In genomic region chr21:9839011-9839661, GRCh38 we compare ENCODE assay signal across 1 cellular context.
TF ChIP-seq lines count a peak whose summit lies in the region.

No MANE protein-coding gene starts in this region.

TF ChIP-seq in K562, 482 proteins besides CTCF, POLR2A, EP300 and RAD21 (continued from another document and continues in another):
- no peak for TF ChIP-seq ZBTB49 (CRISPR knock-in tag; IDR thresholded peaks at IDR 0.05; ENCODE audit: borderline replicate concordance)
- peak; percentile 54 for TF ChIP-seq KDM5B (IDR thresholded peaks at IDR 0.05; ENCODE audit: insufficient replicate concordance, low read depth, low read length)
- TF ChIP-seq ZNF79 (CRISPR knock-in tag; IDR thresholded peaks at IDR 0.05; ENCODE audit: low read depth): no peak
- peak in 1 of 2 experiments; percentile 65; a peak in 2 of 4 replicates for TF ChIP-seq MAZ (CRISPR knock-in tag; conservative IDR thresholded peaks at IDR 0.05 in 1 of 2, IDR thresholded peaks at IDR 0.05 in 1 of 2)
- TF ChIP-seq GTF3C2 (IDR thresholded peaks at IDR 0.05; ENCODE audit: borderline replicate concordance, extremely low read depth, insufficient read length): no peak
- peak; percentile 37; the same call in 1 of the 2 replicates for TF ChIP-seq TOE1 (IDR thresholded peaks at IDR 0.05; ENCODE audit: borderline replicate concordance)
- no peak for TF ChIP-seq TOE1 (CRISPR knock-in tag; IDR thresholded peaks at IDR 0.05; ENCODE audit: borderline replicate concordance, low read depth)
- TF ChIP-seq NFXL1 (CRISPR knock-in tag; IDR thresholded peaks at IDR 0.05): no peak
- TF ChIP-seq FOXK1 (CRISPR knock-in tag; IDR thresholded peaks at IDR 0.05; ENCODE audit: borderline replicate concordance): no peak
- TF ChIP-seq CXXC5 (CRISPR knock-in tag; IDR thresholded peaks at IDR 0.05): peak; percentile 71
- no peak for TF ChIP-seq FOS (IDR thresholded peaks at IDR 0.05; ENCODE audit: extremely low read depth, insufficient read length)
- no peak for TF ChIP-seq NUFIP1 (IDR thresholded peaks at IDR 0.05; ENCODE audit: partially characterized antibody)
- TF ChIP-seq CUX1 (CRISPR knock-in tag; IDR thresholded peaks at IDR 0.05): no peak
- no peak for TF ChIP-seq KLF6 (CRISPR knock-in tag; IDR thresholded peaks at IDR 0.05; ENCODE audit: borderline replicate concordance)
- no peak for TF ChIP-seq PURB (CRISPR knock-in tag; IDR thresholded peaks at IDR 0.05; ENCODE audit: low read depth)
- TF ChIP-seq ZNF395 (CRISPR knock-in tag; IDR thresholded peaks at IDR 0.05): 0 out of 2 replicates have a peak, but pooled peaks have one; percentile 21
- TF ChIP-seq NCOA1 (IDR thresholded peaks at IDR 0.05; ENCODE audit: low read depth): no peak
- TF ChIP-seq HNRNPL (IDR thresholded peaks at IDR 0.05; ENCODE audit: low read depth, low read length): 0 out of 2 replicates have a peak, but pooled peaks have one; percentile 24
- TF ChIP-seq RFX5 (IDR thresholded peaks at IDR 0.05; ENCODE audit: low read depth, low read length): no peak
- TF ChIP-seq FOXO4 (CRISPR knock-in tag; IDR thresholded peaks at IDR 0.05): no peak
- TF ChIP-seq HOMEZ (CRISPR knock-in tag; IDR thresholded peaks at IDR 0.05): no peak
- TF ChIP-seq ZBTB1 (CRISPR knock-in tag; IDR thresholded peaks at IDR 0.05; ENCODE audit: borderline replicate concordance, low read depth): no peak
- TF ChIP-seq HMG20A (CRISPR knock-in tag; conservative IDR thresholded peaks at IDR 0.05): no peak
- no peak for TF ChIP-seq E2F8 (IDR thresholded peaks at IDR 0.05; ENCODE audit: low read depth, partially characterized antibody)
- TF ChIP-seq FOXP4 (CRISPR knock-in tag; IDR thresholded peaks at IDR 0.05; ENCODE audit: borderline replicate concordance): peak; percentile 27; the same call in 1 of the 2 replicates
- TF ChIP-seq NRF1 (conservative IDR thresholded peaks at IDR 0.05 in 1 of 2, IDR thresholded peaks at IDR 0.05 in 1 of 2): peak; percentile 88 to 90
- no peak for TF ChIP-seq LEF1 (IDR thresholded peaks at IDR 0.05)
- TF ChIP-seq ZNF263 (CRISPR knock-in tag; IDR thresholded peaks at IDR 0.05; ENCODE audit: borderline replicate concordance): no peak
- TF ChIP-seq ARID2 (IDR thresholded peaks at IDR 0.05): no peak
- TF ChIP-seq AFF4 (CRISPR knock-in tag; IDR thresholded peaks at IDR 0.05): no peak
- peak; percentile 93 for TF ChIP-seq L3MBTL2 (IDR thresholded peaks at IDR 0.05)
